Comparison of ENCODE assay signal across 13 cellular contexts in the genomic region with DNA sequence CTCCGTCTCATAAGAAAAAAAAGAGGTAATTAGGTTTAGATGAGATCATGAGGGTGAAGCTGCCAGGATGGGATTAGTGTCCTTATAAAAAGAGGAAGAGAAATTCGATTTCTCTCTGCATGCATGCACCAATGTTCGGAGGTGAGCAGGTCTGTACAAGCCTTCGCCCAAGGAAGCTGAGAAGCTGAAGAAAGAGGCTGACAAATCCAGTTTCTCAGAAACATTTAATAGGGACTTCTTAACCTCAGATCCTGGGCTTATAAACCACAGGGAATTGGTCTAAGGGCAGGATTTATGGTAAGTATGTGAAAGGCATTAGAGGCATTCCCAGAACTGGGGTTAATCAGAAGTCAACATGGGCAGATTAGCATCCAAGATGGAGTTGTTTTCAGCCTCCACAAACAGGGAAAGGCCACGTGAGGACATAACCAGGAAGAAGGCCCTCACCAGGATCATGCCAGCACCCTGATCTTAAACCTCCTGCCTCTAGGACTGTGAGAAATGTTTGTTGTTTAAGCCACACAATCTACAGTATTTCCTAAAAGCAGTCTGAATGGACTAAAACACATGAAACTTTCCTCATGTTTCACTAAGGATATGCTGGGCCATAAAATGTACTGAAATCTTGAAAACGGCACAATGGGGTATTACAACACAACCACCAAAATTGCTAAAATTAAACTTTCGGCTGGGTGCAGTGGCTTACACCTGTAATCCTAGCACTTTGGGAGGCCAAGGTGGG. TPM values are rescaled to one million over a fixed set of nuclear protein-coding genes. Genes with fewer than 3 reads are reported as not detected.
DNase-seq lines count a peak whose midpoint lies in the region; ATAC-seq and TF ChIP-seq lines count a peak whose summit lies in the region.
"Had no signal": no experiment of that assay in that cellular context is flagged by ENCODE, and none has a peak within 500 bp of the region (broad histone marks: within the 10 kb centered on the region; RNA-seq: fewer than 3 reads in every experiment).

No MANE protein-coding gene starts in this region.

- DNase-seq in HFFc6 (no peak), RPMI8226 (peak; percentile 32), epithelial cell of prostate (ENCODE audit: low read depth, low spot score) (peak; percentile 96), left colon (no peak), D341Med (ENCODE audit: low spot score) (no peak), COLO668 (lab: John Stamatoyannopoulos, UW; ENCODE audit: unreplicated experiment) (no peak), GM03348 (ENCODE audit: low spot score) (no peak)
- no peak for DNase-seq in stimulated activated naive B cell treated with anti-CD40 and anti-IgM and Interleukin-4, amounts not matched to agents 10 μg/mL and 1 μg/mL and 100 μg/mL, for 72 hours
- DNase-seq: activated CD4-positive, alpha-beta memory T cell treated with anti-CD3 and anti-CD28 coated beads, Interleukin-2, amount 10 ng/mL, durations not matched to agents 7 days and 5 days; COR-L47; stimulated activated naive CD8-positive, alpha-beta T cell treated with anti-CD3 and anti-CD28 coated beads, Interleukin-15, Interleukin-2, amounts not matched to agents 100 U/mL and 50 U/mL, for 24 hours had no signal

- intact Hi-C loops in left colon (cut with DNase I, micrococcal nuclease): no loop called here

- no peak for TF ChIP-seq CTCF in HFFc6 (IDR thresholded peaks at IDR 0.05)

- no peaks in the 10 kb centered on the region for H3K9me3 Mint-ChIP-seq in HFFc6
- H3K9me3 Mint-ChIP-seq in stimulated activated naive B cell treated with anti-CD40 and anti-IgM and Interleukin-4, amounts not matched to agents 10 μg/mL and 1 μg/mL and 100 μg/mL, for 72 hours: no peaks in the 10 kb centered on the region
- H3K9me3 Mint-ChIP-seq: activated CD4-positive, alpha-beta memory T cell treated with anti-CD3 and anti-CD28 coated beads, Interleukin-2, amount 10 ng/mL, durations not matched to agents 7 days and 5 days; neural crest cell had no signal

- no peaks in the 10 kb centered on the region for H3K4me1 Mint-ChIP-seq in HFFc6 (ENCODE audit: low read depth)
- H3K4me1 Mint-ChIP-seq in stimulated activated naive B cell treated with anti-CD40 and anti-IgM and Interleukin-4, amounts not matched to agents 10 μg/mL and 1 μg/mL and 100 μg/mL, for 72 hours: peaks cover 5 to 14% of the 10 kb centered on the region in 2 donors
- H3K4me1 Mint-ChIP-seq: neural crest cell had no signal

- H3K27me3 Mint-ChIP-seq in HFFc6 (ENCODE audit: insufficient read depth): no peaks in the 10 kb centered on the region
- H3K27me3 Mint-ChIP-seq in stimulated activated naive B cell treated with anti-CD40 and anti-IgM and Interleukin-4, amounts not matched to agents 10 μg/mL and 1 μg/mL and 100 μg/mL, for 72 hours: no peaks in the 10 kb centered on the region
- H3K27me3 Mint-ChIP-seq: activated CD4-positive, alpha-beta memory T cell treated with anti-CD3 and anti-CD28 coated beads, Interleukin-2, amount 10 ng/mL, durations not matched to agents 7 days and 5 days had no signal

- H3K27ac ChIP-seq in epithelial cell of prostate: peak overlapping the region; percentile 92
- H3K27ac ChIP-seq: SK-N-MC had no signal

- H3K27ac Mint-ChIP-seq in HFFc6: peak overlapping the region; percentile 30
- H3K27ac Mint-ChIP-seq in stimulated activated naive B cell treated with anti-CD40 and anti-IgM and Interleukin-4, amounts not matched to agents 10 μg/mL and 1 μg/mL and 100 μg/mL, for 72 hours: peak overlapping the region; percentile 49
- H3K27ac Mint-ChIP-seq: activated CD4-positive, alpha-beta memory T cell treated with anti-CD3 and anti-CD28 coated beads, Interleukin-2, amount 10 ng/mL, durations not matched to agents 7 days and 5 days had no signal

- H3K4me3 Mint-ChIP-seq in HFFc6: no peak overlapping the region
- H3K4me3 Mint-ChIP-seq in stimulated activated naive B cell treated with anti-CD40 and anti-IgM and Interleukin-4, amounts not matched to agents 10 μg/mL and 1 μg/mL and 100 μg/mL, for 72 hours: peak overlapping the region in 1 of 2 donors; percentile 41
- H3K4me3 Mint-ChIP-seq: activated CD4-positive, alpha-beta memory T cell treated with anti-CD3 and anti-CD28 coated beads, Interleukin-2, amount 10 ng/mL, durations not matched to agents 7 days and 5 days; neural crest cell had no signal

- peak; percentile 100 for ATAC-seq in stimulated activated naive B cell treated with anti-CD40 and anti-IgM and Interleukin-4, amounts not matched to agents 10 μg/mL and 1 μg/mL and 100 μg/mL, for 72 hours (replicated peaks)
- no peak for ATAC-seq in left colon
- ATAC-seq: stimulated activated naive CD8-positive, alpha-beta T cell treated with anti-CD3 and anti-CD28 coated beads, Interleukin-15, Interleukin-2, amounts not matched to agents 100 U/mL and 50 U/mL, for 24 hours had no signal

- peaks cover 2% of the 10 kb centered on the region for H3K36me3 Mint-ChIP-seq in HFFc6 (ENCODE audit: low read depth)
- H3K36me3 Mint-ChIP-seq in stimulated activated naive B cell treated with anti-CD40 and anti-IgM and Interleukin-4, amounts not matched to agents 10 μg/mL and 1 μg/mL and 100 μg/mL, for 72 hours: no peaks in the 10 kb centered on the region

RNA-seq across cellular contexts. Expression of gene SHISA5, which starts 11.3 kb away (rescaled TPM):
- total RNA-seq in HFFc6 (2021; fragmentation: NEBNext Ultra II Directional; extraction: Animal tissue kit (Norgen Biotek cat#: 25700)): 100 to 1,000 TPM; 266 to 286 (median 277) TPM
- 100 to 1,000 TPM; 103 to 116 TPM for total RNA-seq in left colon

RNA-seq across cellular contexts. Expression of gene ATRIP, which starts 46.1 kb away (rescaled TPM):
- total RNA-seq in HFFc6 (2021; fragmentation: NEBNext Ultra II Directional; extraction: Animal tissue kit (Norgen Biotek cat#: 25700)): 10 to 100 TPM in 1 of 6 experiments, 1 to 10 TPM in 5; 7.0 to 10.5 (median 8.2) TPM
- total RNA-seq in left colon: 1 to 10 TPM; 3.8 to 4.4 TPM

RNA-seq across cellular contexts. Expression of gene TMA7, which starts 52.6 kb away (rescaled TPM):
- total RNA-seq in HFFc6 (2021; fragmentation: NEBNext Ultra II Directional; extraction: Animal tissue kit (Norgen Biotek cat#: 25700)): 100 to 1,000 TPM; 213 to 341 (median 280) TPM
- 100 to 1,000 TPM; 165 to 192 TPM for total RNA-seq in left colon

RNA-seq across cellular contexts. Expression of gene CCDC51, which starts 52.7 kb away (rescaled TPM):
- total RNA-seq in HFFc6 (2021; fragmentation: NEBNext Ultra II Directional; extraction: Animal tissue kit (Norgen Biotek cat#: 25700)): 10 to 100 TPM; 10.1 to 15.3 (median 12.5) TPM
- total RNA-seq in left colon: 10 to 100 TPM; 13.3 to 21.2 TPM

Comparison
In these comparisons a context has a peak if more than half of its experiments do, and no peak if none do; other contexts are left out.
1. DNase-seq: peak in RPMI8226 (single experiment) and epithelial cell of prostate (single experiment); none in HFFc6 (single experiment), stimulated activated naive B cell treated with anti-CD40 and anti-IgM and Interleukin-4, amounts not matched to agents 10 μg/mL and 1 μg/mL and 100 μg/mL, for 72 hours (single experiment), left colon (0 of 2), D341Med (single experiment), COLO668 (single experiment) and GM03348 (single experiment).